Comparison of ENCODE assay signal across 9 cellular contexts in the genomic region with DNA sequence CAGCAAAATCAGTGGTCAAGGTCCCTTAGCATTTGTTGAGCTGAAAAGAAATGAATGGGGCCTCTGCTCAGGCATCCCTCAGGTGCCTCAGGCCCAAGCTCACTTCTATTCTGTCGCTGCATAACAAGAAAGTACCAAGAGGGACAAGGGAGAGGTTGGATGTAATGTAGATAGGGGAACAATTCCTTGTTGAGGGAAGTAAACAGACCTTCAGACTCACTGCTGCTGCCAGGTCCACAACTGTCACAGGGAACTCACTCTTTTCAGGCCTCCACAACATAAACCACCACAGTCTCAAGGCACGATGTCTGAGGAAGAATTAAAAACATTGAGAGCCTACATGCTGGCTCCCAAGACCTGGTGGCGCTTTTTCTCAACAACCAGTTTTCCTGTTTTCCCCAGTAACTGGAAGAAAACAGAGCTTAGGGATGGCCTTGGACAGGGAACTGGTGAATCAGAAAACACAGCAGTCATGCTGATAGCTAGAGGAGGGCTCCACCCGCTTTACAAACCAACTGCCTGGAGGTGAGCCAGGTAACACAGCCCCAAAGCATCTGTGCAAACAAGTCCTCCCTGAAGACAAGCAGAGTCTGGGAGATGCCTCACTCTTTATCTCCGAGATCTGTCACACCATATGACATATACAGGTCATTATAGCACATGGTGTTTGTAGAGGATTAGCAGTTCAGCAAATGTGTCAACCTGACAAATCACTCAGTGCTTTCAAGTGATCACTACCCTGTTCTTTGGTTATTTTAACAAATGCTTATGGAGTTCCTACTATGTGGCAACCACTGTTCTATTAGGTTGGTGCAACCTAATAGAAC.
DNase-seq lines count a peak whose midpoint lies in the region; ATAC-seq and FAIRE-seq lines count a peak whose summit lies in the region.
"Had no signal": no experiment of that assay in that cellular context is flagged by ENCODE, and none has a peak within 500 bp of the region (broad histone marks: within the 10 kb centered on the region; RNA-seq: fewer than 3 reads in every experiment).

No MANE protein-coding gene starts in this region.

- DNase-seq in DMS153 treated with DMSO at 0.1 percent for 48 hours (lab: John Stamatoyannopoulos, UW; ENCODE audit: unreplicated experiment) (peak; percentile 45), NCI-H2081 (lab: John Stamatoyannopoulos, UW) (peak; percentile 56 to 80), astrocyte of the hippocampus (ENCODE audit: low read depth, low spot score) (peak; percentile 64), islet precursor cell (peak; percentile 59), GM19239 (ENCODE audit: insufficient read length, low spot score) (no peak)
- no peak for DNase-seq in stimulated activated CD4-positive, alpha-beta T cell treated with anti-CD3 and anti-CD28 coated beads, Interleukin-1b, Interleukin-23, amount 100 ng/mL, for 48 hours
- DNase-seq: cerebellar nuclear complex had no signal

- no peak for ATAC-seq in GM18520 (IDR thresholded peaks at IDR 0.05; ENCODE audit: unreplicated experiment)
- no peak for ATAC-seq in GM19023 (IDR thresholded peaks at IDR 0.05; ENCODE audit: unreplicated experiment)

- no peak for FAIRE-seq in GM19239 (lab: Jason Lieb, UNC)

Comparison
In these comparisons a context has a peak if more than half of its experiments do, and no peak if none do; other contexts are left out.
1. DNase-seq: peak in DMS153 treated with DMSO at 0.1 percent for 48 hours (single experiment), NCI-H2081 (2 of 2), astrocyte of the hippocampus (single experiment) and islet precursor cell (single experiment); none in GM19239 (single experiment) and stimulated activated CD4-positive, alpha-beta T cell treated with anti-CD3 and anti-CD28 coated beads, Interleukin-1b, Interleukin-23, amount 100 ng/mL, for 48 hours (single experiment).